8 cellular contexts compared by ENCODE assay signal in the genomic region with DNA sequence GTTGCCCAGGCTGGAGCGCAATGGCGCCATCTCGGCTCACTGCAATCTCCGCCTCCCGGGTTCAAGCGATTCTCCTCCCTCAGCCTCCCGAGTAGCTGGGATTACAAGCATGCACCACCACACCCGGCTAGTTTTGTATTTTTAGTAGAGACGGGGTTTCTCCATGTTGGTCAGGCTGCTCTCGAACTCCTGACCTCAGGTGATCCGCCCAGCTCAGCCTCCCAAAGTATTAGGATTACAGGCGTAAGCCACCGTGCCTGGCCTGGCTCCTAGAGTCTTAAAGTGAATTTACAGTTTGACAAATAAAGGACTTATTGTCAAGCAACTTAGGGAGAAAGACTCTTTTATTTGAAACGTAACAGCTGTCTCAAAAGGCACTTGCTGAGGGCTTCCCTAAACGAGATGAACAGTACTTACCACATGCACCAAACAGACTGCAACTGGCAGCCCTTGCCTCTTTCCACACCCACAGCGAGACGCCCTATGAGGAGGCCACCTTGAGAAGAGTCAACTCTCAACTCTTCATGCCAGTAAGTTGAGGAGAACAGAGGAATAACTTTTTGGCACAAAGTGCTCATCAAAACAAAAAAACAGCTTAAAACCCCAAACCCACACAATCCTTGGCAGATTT. TPM values are rescaled to one million over a fixed set of nuclear protein-coding genes. Genes with fewer than 3 reads are reported as not detected.
A peak's percentile ranks its signal among the peaks of the same experiment; 100 is the strongest.
DNase-seq lines count a peak whose midpoint lies in the region; ATAC-seq, FAIRE-seq and TF ChIP-seq lines count a peak whose summit lies in the region.
"Not testable (repeated sequence)": the region's sequence is repeated elsewhere in the genome, so short reads cannot be mapped to it uniquely, and the experiment has no call there.

No MANE protein-coding gene starts in this region.

- H3K27ac Mint-ChIP-seq in CD14-positive monocyte (peak overlapping the region; percentile 32 to 79 (median 74)), activated B cell treated with CpG ODN at 0.5 μM for 24 hours (peak overlapping the region; percentile 9), astrocyte (ENCODE audit: unreplicated experiment) (peak overlapping the region; percentile 47)

- H3K4me1 Mint-ChIP-seq in CD14-positive monocyte = peaks cover 18% of the 10 kb centered on the region
- H3K4me1 Mint-ChIP-seq in activated B cell treated with CpG ODN at 0.5 μM for 24 hours; astrocyte (ENCODE audit: low read depth, unreplicated experiment): not testable (repeated sequence)

- peaks cover 74% of the 10 kb centered on the region for H3K36me3 ChIP-seq in astrocyte (ENCODE audit: insufficient read depth, low read length)
- H3K36me3 ChIP-seq in left lung = peaks cover 0 to 100% of the 10 kb centered on the region in 2 donors
- peaks cover 17 to 99% of the 10 kb centered on the region in 2 donors for H3K36me3 ChIP-seq in psoas muscle (ENCODE audit: insufficient read depth in 1 of 2, low read depth in 1 of 2)
- peaks cover 22% of the 10 kb centered on the region for H3K36me3 ChIP-seq in thoracic aorta

- ATAC-seq in activated B cell treated with CpG ODN at 0.5 μM for 24 hours (ENCODE audit: low read depth); left lung; psoas muscle; thoracic aorta (ENCODE audit: insufficient number of reproducible peaks, low FRiP score, low read depth): not testable (repeated sequence)

- not testable (repeated sequence) for TF ChIP-seq CTCF in CD14-positive monocyte (IDR thresholded peaks at IDR 0.05); activated B cell treated with CpG ODN at 0.5 μM for 24 hours (IDR thresholded peaks at IDR 0.05); astrocyte (IDR thresholded peaks at IDR 0.05; ENCODE audit: insufficient read depth, low read depth, low read length); left lung (IDR thresholded peaks at IDR 0.05); psoas muscle (IDR thresholded peaks at IDR 0.05); thoracic aorta (IDR thresholded peaks at IDR 0.05)

- intact Hi-C loops in CD14-positive monocyte (cut with micrococcal nuclease); activated B cell treated with CpG ODN at 0.5 μM for 24 hours (cut with micrococcal nuclease); left lung (cut with DNase I); psoas muscle (cut with DNase I): not testable (repeated sequence)

- not testable (repeated sequence) for FAIRE-seq in astrocyte (lab: Jason Lieb, UNC)

- H2AFZ ChIP-seq in astrocyte (ENCODE audit: low read depth, low read length) = not testable (repeated sequence)

- H3K27me3 Mint-ChIP-seq in CD14-positive monocyte (ENCODE audit: low read depth in 3 of 3); activated B cell treated with CpG ODN at 0.5 μM for 24 hours; astrocyte (ENCODE audit: low read depth, unreplicated experiment): not testable (repeated sequence)

- H3K9me3 ChIP-seq in astrocyte (ENCODE audit: insufficient read depth, low read depth, low read length); left lung; psoas muscle; thoracic aorta: not testable (repeated sequence)

- POLR2A ChIA-PET in activated B cell treated with CpG ODN at 0.5 μM for 24 hours (lab: Charles Lee) = not testable (repeated sequence)

- H3K4me3 Mint-ChIP-seq in CD14-positive monocyte; activated B cell treated with CpG ODN at 0.5 μM for 24 hours; astrocyte (ENCODE audit: unreplicated experiment): not testable (repeated sequence)

- H3K4me1 ChIP-seq in astrocyte (ENCODE audit: insufficient read depth, low read length); left lung: not testable (repeated sequence)
- H3K4me1 ChIP-seq in psoas muscle (peaks cover 23% of the 10 kb centered on the region), thoracic aorta (ENCODE audit: control insufficient read depth in 1 of 2, low read depth in 2 of 2) (peaks cover 28 to 40% of the 10 kb centered on the region in 2 donors)

- H3K27ac ChIP-seq in astrocyte (ENCODE audit: low read depth, low read length) = not testable (repeated sequence)
- H3K27ac ChIP-seq in left lung (peak overlapping the region; percentile 5 to 29), psoas muscle (peak overlapping the region; percentile 83), thoracic aorta (peak overlapping the region; percentile 86 to 87)

- DNase-seq in CD14-positive monocyte (ENCODE audit: low spot score); activated B cell treated with CpG ODN at 0.5 μM for 24 hours; astrocyte (ENCODE audit: low read depth); left lung; psoas muscle; thoracic aorta (ENCODE audit: low spot score): not testable (repeated sequence)
- DNase-seq in NCI-H82 treated with DMSO at 0.1 percent for 48 hours (lab: John Stamatoyannopoulos, UW; ENCODE audit: unreplicated experiment) (peak; percentile 61), epidermal melanocyte (ENCODE audit: insufficient read length, low spot score) (peak; percentile 77)

- H3K36me3 Mint-ChIP-seq in CD14-positive monocyte (peaks cover 70 to 91% of the 10 kb centered on the region in 2 donors), activated B cell treated with CpG ODN at 0.5 μM for 24 hours (ENCODE audit: low read depth) (peaks cover 83% of the 10 kb centered on the region), astrocyte (ENCODE audit: low read depth, unreplicated experiment) (peaks cover 23% of the 10 kb centered on the region)

- H3K79me2 ChIP-seq in astrocyte (ENCODE audit: insufficient read depth, low read length) = not testable (repeated sequence)

- H3K4me2 ChIP-seq in astrocyte (ENCODE audit: low read length) = not testable (repeated sequence)

- H3K9me3 Mint-ChIP-seq in CD14-positive monocyte; activated B cell treated with CpG ODN at 0.5 μM for 24 hours; astrocyte (ENCODE audit: unreplicated experiment): not testable (repeated sequence)

- CTCF ChIA-PET in activated B cell treated with CpG ODN at 0.5 μM for 24 hours (lab: Charles Lee) = not testable (repeated sequence)

- peaks cover 30% of the 10 kb centered on the region for H4K20me1 ChIP-seq in astrocyte (ENCODE audit: insufficient read depth, low read length)

- WGBS in psoas muscle, 3 donors = 76 to 83% (median 78%) methylated on average over 17 of the region's 17 CpGs

- H3K27me3 ChIP-seq in astrocyte (ENCODE audit: insufficient read depth, low read length); left lung; psoas muscle (ENCODE audit: insufficient read depth in 3 of 3, low read length in 2 of 3); thoracic aorta (replicated peaks; ENCODE audit: insufficient read depth): not testable (repeated sequence)

- H3K4me3 ChIP-seq in astrocyte (ENCODE audit: insufficient read depth, low read depth, low read length); left lung; psoas muscle; thoracic aorta: not testable (repeated sequence)

- not testable (repeated sequence) for H3K9ac ChIP-seq in astrocyte (ENCODE audit: low read length)

RNA-seq across cellular contexts. Expression of a gene that starts 25.3 kb away (rescaled TPM):
- polyA plus RNA-seq in CD14-positive monocyte (10 to 100 TPM; 12.9 to 17.2 TPM), psoas muscle (10 to 100 TPM; 20.8 to 35.1 (median 24.0) TPM)
- total RNA-seq in activated B cell treated with CpG ODN at 0.5 μM for 24 hours (69.8 and 76.2 TPM in 2 replicates), astrocyte (50.7 and 54.1 TPM in 2 replicates), left lung (10 to 100 TPM; 48.6 to 49.8 TPM), psoas muscle (10 to 100 TPM; 31.9 to 43.9 (median 40.2) TPM), thoracic aorta (10 to 100 TPM; 41.0 to 66.9 TPM)

Comparison
In these comparisons a context has a peak if more than half of its experiments do, and no peak if none do; other contexts are left out.
1. H3K27ac Mint-ChIP-seq: peak in every context shown above with its lines; median percentile 74 in CD14-positive monocyte; 47 in astrocyte; 9 in activated B cell treated with CpG ODN at 0.5 μM for 24 hours.